1 cellular context compared by ENCODE assay signal in genomic region chr2:104788721-104789446, GRCh38.
TF ChIP-seq lines count a peak whose summit lies in the region.

No MANE protein-coding gene starts in this region.

TF ChIP-seq in GM23338, 12 proteins besides CTCF, POLR2A, EP300 and RAD21 (continued from another document):
- TF ChIP-seq REST (IDR thresholded peaks at IDR 0.05; ENCODE audit: unreplicated experiment): no peak
- TF ChIP-seq POLR2AphosphoS5 (IDR thresholded peaks at IDR 0.05; ENCODE audit: low read depth): no peak
- TF ChIP-seq JUNB (IDR thresholded peaks at IDR 0.05; ENCODE audit: unreplicated experiment): no peak
- TF ChIP-seq EZH2phosphoT487 (IDR thresholded peaks at IDR 0.05; ENCODE audit: unreplicated experiment): no peak
- no peak for TF ChIP-seq NANOG (IDR thresholded peaks at IDR 0.05; ENCODE audit: borderline replicate concordance)
- TF ChIP-seq ETS1 (IDR thresholded peaks at IDR 0.05): no peak
